ENCODE assay signal across 8 cellular contexts in the genomic region with DNA sequence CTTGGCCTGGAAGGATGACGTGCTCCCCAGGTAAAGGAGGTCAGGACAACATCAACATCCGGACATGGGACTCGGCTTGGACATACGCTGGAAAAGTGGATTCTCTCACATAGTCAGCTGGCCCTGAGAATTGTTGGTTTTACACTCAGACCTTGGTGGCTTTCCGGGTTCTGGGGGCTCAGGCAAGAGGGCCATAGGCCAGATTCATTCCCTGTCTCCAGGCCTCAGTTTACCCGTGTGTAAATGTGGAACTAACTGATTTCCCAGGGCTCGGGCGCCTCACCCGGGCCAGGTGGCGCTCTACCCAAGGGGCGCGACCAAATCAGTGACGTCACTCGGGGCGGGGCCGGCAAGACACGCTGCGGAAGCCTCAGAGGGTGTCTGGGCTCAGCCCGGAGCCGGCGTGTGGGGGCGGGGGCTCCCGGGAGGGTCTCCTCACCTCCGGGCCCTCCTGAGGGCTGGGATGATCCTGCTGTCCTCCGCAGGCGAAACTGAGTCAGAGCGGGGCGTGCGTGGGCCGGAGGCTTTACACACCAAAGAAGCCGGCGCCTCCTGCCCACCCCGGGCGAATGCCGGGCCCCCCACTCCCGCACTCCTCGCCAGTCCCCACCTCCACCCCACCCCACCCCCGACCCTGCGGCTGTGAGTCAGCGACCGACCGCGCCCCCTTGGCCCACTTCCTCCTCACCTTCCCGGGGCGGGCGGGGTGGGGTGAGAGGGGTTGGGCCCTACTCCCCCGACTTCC. TPM values are rescaled to one million over a fixed set of nuclear protein-coding genes. Genes with fewer than 3 reads are reported as not detected.
A peak's percentile ranks its signal among the peaks of the same experiment; 100 is the strongest.
DNase-seq lines count a peak whose midpoint lies in the region; ATAC-seq and TF ChIP-seq lines count a peak whose summit lies in the region.

No MANE protein-coding gene starts in this region.

- no peaks in the 10 kb centered on the region for H3K27me3 Mint-ChIP-seq in activated T-cell treated with anti-CD3 and anti-CD28 coated beads, Interleukin-2, amount 50 U/mL, for 72 hours (ENCODE audit: low read depth)
- H3K27me3 Mint-ChIP-seq in naive thymus-derived CD4-positive, alpha-beta T cell = no peaks in the 10 kb centered on the region
- H3K27me3 Mint-ChIP-seq in stimulated activated memory B cell treated with anti-CD40 and anti-IgM and Interleukin-4, amounts not matched to agents 10 μg/mL and 1 μg/mL and 100 μg/mL, for 72 hours = no peaks in the 10 kb centered on the region

- H3K27ac Mint-ChIP-seq in activated T-cell treated with anti-CD3 and anti-CD28 coated beads, Interleukin-2, amount 50 U/mL, for 72 hours = peak overlapping the region; percentile 96
- H3K27ac Mint-ChIP-seq in naive thymus-derived CD4-positive, alpha-beta T cell = peak overlapping the region; percentile 91 to 98 (median 97)
- peak overlapping the region; percentile 86 for H3K27ac Mint-ChIP-seq in stimulated activated memory B cell treated with anti-CD40 and anti-IgM and Interleukin-4, amounts not matched to agents 10 μg/mL and 1 μg/mL and 100 μg/mL, for 72 hours

- H3K27me3 ChIP-seq in DND-41 (ENCODE audit: insufficient read depth, low read length, poor library complexity) (no peaks in the 10 kb centered on the region), KMS-11 (ENCODE audit: insufficient read depth, low read depth) (0 out of 2 replicates have a peak, but pooled peaks cover 2% of the 10 kb centered on the region)
- H3K27me3 ChIP-seq in naive thymus-derived CD4-positive, alpha-beta T cell (ENCODE audit: control insufficient read depth in 2 of 2, insufficient read depth in 2 of 2, low read length in 2 of 2) = no peaks in the 10 kb centered on the region

- H3K4me2 ChIP-seq in DND-41 (ENCODE audit: insufficient read depth, low read length) (peak overlapping the region; percentile 99), KMS-11 (peak overlapping the region; percentile 79)

- intact Hi-C loops in naive thymus-derived CD4-positive, alpha-beta T cell (cut with micrococcal nuclease) = loop anchor here (1.0 to 2.0 kb wide), 16 partner anchors 9 to 380 kb away; a partner anchor contains a TSS

- H3K36me3 Mint-ChIP-seq in activated T-cell treated with anti-CD3 and anti-CD28 coated beads, Interleukin-2, amount 50 U/mL, for 72 hours (ENCODE audit: insufficient read depth in 2 of 2) = peaks cover 4 to 6% of the 10 kb centered on the region in 2 donors
- peaks cover 0 to 7% (median 0%) of the 10 kb centered on the region in 5 donors for H3K36me3 Mint-ChIP-seq in naive thymus-derived CD4-positive, alpha-beta T cell
- peaks cover 15% of the 10 kb centered on the region for H3K36me3 Mint-ChIP-seq in stimulated activated memory B cell treated with anti-CD40 and anti-IgM and Interleukin-4, amounts not matched to agents 10 μg/mL and 1 μg/mL and 100 μg/mL, for 72 hours

- H3K79me2 ChIP-seq in DND-41 (ENCODE audit: insufficient read depth, low read length) = peaks cover 23% of the 10 kb centered on the region
- H3K79me2 ChIP-seq in KMS-11 (ENCODE audit: insufficient read depth, low read depth) = peaks cover 22% of the 10 kb centered on the region; the same call in 1 of the 2 replicates

- H3K9ac ChIP-seq in DND-41 (ENCODE audit: low read depth, low read length) (peak overlapping the region; percentile 90), KMS-11 (peak overlapping the region; percentile 65)

- H3K4me3 ChIP-seq in DND-41 (ENCODE audit: low read depth in 1 of 2, low read length in 2 of 2) (peak overlapping the region; percentile 94 to 97; a peak in 3 of 4 replicates), KMS-11 (IDR thresholded peaks at IDR 0.05; ENCODE audit: insufficient read depth, low read depth, low read length) (no peak overlapping the region)
- peak overlapping the region; percentile 99 for H3K4me3 ChIP-seq in naive thymus-derived CD4-positive, alpha-beta T cell (ENCODE audit: low read length)

- H4K20me1 ChIP-seq in DND-41 (ENCODE audit: insufficient read depth, low read length) (peaks cover 23% of the 10 kb centered on the region; the same call in 1 of the 2 replicates), KMS-11 (ENCODE audit: insufficient read depth) (no peaks in the 10 kb centered on the region)

- H3K36me3 ChIP-seq in DND-41 (ENCODE audit: insufficient read depth, low read length) (no peaks in the 10 kb centered on the region), KMS-11 (ENCODE audit: insufficient read depth) (no peaks in the 10 kb centered on the region)
- peaks cover 0 to 3% (median 0%) of the 10 kb centered on the region in 3 experiments for H3K36me3 ChIP-seq in naive thymus-derived CD4-positive, alpha-beta T cell (ENCODE audit: control insufficient read depth in 2 of 3, insufficient read depth in 3 of 3, low read length in 3 of 3)

- CTCF ChIA-PET in naive thymus-derived CD4-positive, alpha-beta T cell (lab: Charles Lee) = interaction anchor here (0.6 to 3.3 kb wide), 6 partner anchors 15 to 136 kb away, joined by 3 to 15 read pairs (median 10); a partner anchor contains a TSS

- POLR2A ChIA-PET in naive thymus-derived CD4-positive, alpha-beta T cell (lab: Charles Lee) = interaction anchor here (0.7 to 1.5 kb wide), 6 partner anchors 10 to 414 kb away, joined by 4 to 7 read pairs (median 4); a partner anchor contains a TSS

- H3K9me3 ChIP-seq in DND-41 (ENCODE audit: insufficient read depth, low read length, severe bottlenecking) = no peaks in the 10 kb centered on the region
- no peaks in the 10 kb centered on the region for H3K9me3 ChIP-seq in naive thymus-derived CD4-positive, alpha-beta T cell (ENCODE audit: control insufficient read depth in 2 of 3, low read length in 3 of 3)

- ATAC-seq in DND-41 (ENCODE audit: insufficient read depth, low read depth) (peak; percentile 82), GM21786 (IDR thresholded peaks at IDR 0.05; ENCODE audit: unreplicated experiment) (peak; percentile 42)
- peak; percentile 84 to 85 for ATAC-seq in activated T-cell treated with anti-CD3 and anti-CD28 coated beads, Interleukin-2, amount 50 U/mL, for 72 hours (replicated peaks in 1 of 2)
- ATAC-seq in naive thymus-derived CD4-positive, alpha-beta T cell = peak; percentile 88
- ATAC-seq in stimulated activated memory B cell treated with anti-CD40 and anti-IgM and Interleukin-4, amounts not matched to agents 10 μg/mL and 1 μg/mL and 100 μg/mL, for 72 hours = peak; percentile 85

- peak overlapping the region; percentile 97 for H3K27ac ChIP-seq in DND-41 (ENCODE audit: low read length)
- H3K27ac ChIP-seq in KMS-11 = peak overlapping the region; percentile 59
- peak overlapping the region; percentile 87 for H3K27ac ChIP-seq in naive thymus-derived CD4-positive, alpha-beta T cell (ENCODE audit: low read depth, low read length)

- H3K4me1 ChIP-seq in DND-41 (ENCODE audit: insufficient read depth, low read length) = peaks cover 27% of the 10 kb centered on the region
- peaks cover 13% of the 10 kb centered on the region for H3K4me1 ChIP-seq in KMS-11 (ENCODE audit: low read depth, poor library complexity, severe bottlenecking)
- peaks cover 14 to 20% of the 10 kb centered on the region in 2 donors for H3K4me1 ChIP-seq in naive thymus-derived CD4-positive, alpha-beta T cell (ENCODE audit: control insufficient read depth in 2 of 2, insufficient read depth in 2 of 2, low read length in 2 of 2)

- H3K9me3 Mint-ChIP-seq in activated T-cell treated with anti-CD3 and anti-CD28 coated beads, Interleukin-2, amount 50 U/mL, for 72 hours = no peaks in the 10 kb centered on the region
- no peaks in the 10 kb centered on the region for H3K9me3 Mint-ChIP-seq in naive thymus-derived CD4-positive, alpha-beta T cell
- H3K9me3 Mint-ChIP-seq in stimulated activated memory B cell treated with anti-CD40 and anti-IgM and Interleukin-4, amounts not matched to agents 10 μg/mL and 1 μg/mL and 100 μg/mL, for 72 hours = no peaks in the 10 kb centered on the region

- TF ChIP-seq CTCF in DND-41 (IDR thresholded peaks at IDR 0.05; ENCODE audit: borderline replicate concordance, extremely low read depth, low read length, poor library complexity, severe bottlenecking) (peak; percentile 70), KMS-11 (conservative IDR thresholded peaks at IDR 0.05; ENCODE audit: low read depth, low read length) (peak; percentile 60)

- peak; percentile 94 for DNase-seq in DND-41
- peak; percentile 99 to 100 for DNase-seq in activated T-cell treated with anti-CD3 and anti-CD28 coated beads, Interleukin-2, amount 50 U/mL, for 72 hours
- peak; percentile 75 for DNase-seq in fibroblast of gingiva (ENCODE audit: low read depth)
- peak; percentile 95 to 99 (median 98) for DNase-seq in naive thymus-derived CD4-positive, alpha-beta T cell

- peak overlapping the region; percentile 89 to 98 for H3K4me3 Mint-ChIP-seq in activated T-cell treated with anti-CD3 and anti-CD28 coated beads, Interleukin-2, amount 50 U/mL, for 72 hours
- H3K4me3 Mint-ChIP-seq in naive thymus-derived CD4-positive, alpha-beta T cell = peak overlapping the region; percentile 91 to 96 (median 94)
- H3K4me3 Mint-ChIP-seq in stimulated activated memory B cell treated with anti-CD40 and anti-IgM and Interleukin-4, amounts not matched to agents 10 μg/mL and 1 μg/mL and 100 μg/mL, for 72 hours = peak overlapping the region; percentile 91

- H2AFZ ChIP-seq in DND-41 (ENCODE audit: low read depth, low read length) = peak overlapping the region; percentile 100
- peak overlapping the region; percentile 76 for H2AFZ ChIP-seq in KMS-11 (ENCODE audit: low read depth)

- H3K4me1 Mint-ChIP-seq in activated T-cell treated with anti-CD3 and anti-CD28 coated beads, Interleukin-2, amount 50 U/mL, for 72 hours (ENCODE audit: low read depth) = peaks cover 38% of the 10 kb centered on the region
- peaks cover 29 to 46% (median 34%) of the 10 kb centered on the region in 7 donors for H3K4me1 Mint-ChIP-seq in naive thymus-derived CD4-positive, alpha-beta T cell
- H3K4me1 Mint-ChIP-seq in stimulated activated memory B cell treated with anti-CD40 and anti-IgM and Interleukin-4, amounts not matched to agents 10 μg/mL and 1 μg/mL and 100 μg/mL, for 72 hours = peaks cover 51% of the 10 kb centered on the region

RNA-seq across cellular contexts. Expression of a gene that starts 0.9 kb away (rescaled TPM):
- polyA plus RNA-seq in PFSK-1 (2012; ENCODE audit: insufficient read length, low read depth) = 73.2 TPM
- total RNA-seq in activated T-cell treated with anti-CD3 and anti-CD28 coated beads, Interleukin-2, amount 50 U/mL, for 72 hours = 100 to 1,000 TPM; 120 to 133 TPM
- total RNA-seq in naive thymus-derived CD4-positive, alpha-beta T cell = 100 to 1,000 TPM in 2 of 5 experiments, 10 to 100 TPM in 3; 71.3 to 206 (median 82.6) TPM
- 10 to 100 TPM; 27.0 to 39.7 TPM for polyA plus RNA-seq in naive thymus-derived CD4-positive, alpha-beta T cell

RNA-seq across cellular contexts. Expression of a gene that starts 8.2 kb away (rescaled TPM):
- 5.8 TPM for polyA plus RNA-seq in PFSK-1 (2012; ENCODE audit: insufficient read length, low read depth)
- total RNA-seq in activated T-cell treated with anti-CD3 and anti-CD28 coated beads, Interleukin-2, amount 50 U/mL, for 72 hours = 1 to 10 TPM; 6.7 to 6.8 TPM
- 1 to 10 TPM; 1.3 to 8.5 (median 7.8) TPM for total RNA-seq in naive thymus-derived CD4-positive, alpha-beta T cell
- 1 to 10 TPM; 2.8 to 4.0 TPM for polyA plus RNA-seq in naive thymus-derived CD4-positive, alpha-beta T cell

RNA-seq across cellular contexts. Expression of a gene that starts 9.6 kb away (rescaled TPM):
- 20.7 TPM for polyA plus RNA-seq in PFSK-1 (2012; ENCODE audit: insufficient read length, low read depth)
- total RNA-seq in activated T-cell treated with anti-CD3 and anti-CD28 coated beads, Interleukin-2, amount 50 U/mL, for 72 hours = 1 to 10 TPM; 4.1 to 4.9 TPM
- total RNA-seq in naive thymus-derived CD4-positive, alpha-beta T cell = 1 to 10 TPM in 4 of 5 experiments, under 1 TPM in 1; 0.86 to 3.1 (median 2.4) TPM
- under 1 TPM; 0.30 to 0.37 TPM for polyA plus RNA-seq in naive thymus-derived CD4-positive, alpha-beta T cell

RNA-seq across cellular contexts. Expression of a gene that starts 38.6 kb away (rescaled TPM):
- polyA plus RNA-seq in PFSK-1 (2012; ENCODE audit: insufficient read length, low read depth) = 1.7 TPM
- 10 to 100 TPM; 20.3 to 24.6 TPM for total RNA-seq in activated T-cell treated with anti-CD3 and anti-CD28 coated beads, Interleukin-2, amount 50 U/mL, for 72 hours
- total RNA-seq in naive thymus-derived CD4-positive, alpha-beta T cell = 1,000 to 10,000 TPM in 1 of 5 experiments, 100 to 1,000 TPM in 1, 10 to 100 TPM in 2, 1 to 10 TPM in 1; 2.1 to 1,925 (median 22.8) TPM
- 1 to 10 TPM; 3.0 to 5.3 TPM for polyA plus RNA-seq in naive thymus-derived CD4-positive, alpha-beta T cell
